ENCODE assay signal across 12 cellular contexts in genomic region chr2:146820672-146821071, GRCh38.
DNase-seq lines count a peak whose midpoint lies in the region; ATAC-seq and TF ChIP-seq lines count a peak whose summit lies in the region.
"Had no signal": no experiment of that assay in that cellular context is flagged by ENCODE, and none has a peak within 500 bp of the region (broad histone marks: within the 10 kb centered on the region; RNA-seq: fewer than 3 reads in every experiment).

No MANE protein-coding gene starts in this region.

- H4K20me1 ChIP-seq in HCT116 (ENCODE audit: insufficient read depth) (no peaks in the 10 kb centered on the region), SK-N-SH (ENCODE audit: insufficient read depth) (no peaks in the 10 kb centered on the region)

- TF ChIP-seq RAD21 in HCT116 (IDR thresholded peaks at IDR 0.05; ENCODE audit: low read depth), result no peak
- no peak for TF ChIP-seq RAD21 in SK-N-SH (IDR thresholded peaks at IDR 0.05; ENCODE audit: low read length)

- WGBS in SK-N-SH (ENCODE audit: low lambda C conversion rate), result 6% methylated on average over 3 of the region's 3 CpGs

- no peak overlapping the region for H3K9ac ChIP-seq in HCT116 (ENCODE audit: low read length)
- H3K9ac ChIP-seq in SK-N-SH, result no peak overlapping the region

- H3K4me2 ChIP-seq in HCT116 (ENCODE audit: low read length) (peak overlapping the region; percentile 57), SK-N-SH (no peak overlapping the region; the same call in 1 of the 2 replicates)

- no peaks in the 10 kb centered on the region for H3K27me3 ChIP-seq in HCT116 (ENCODE audit: insufficient read depth, low read length)
- H3K27me3 ChIP-seq in SK-N-SH (ENCODE audit: insufficient read depth), result no peaks in the 10 kb centered on the region

- no TSS peak for BruUV-seq in HCT116 (replicated peaks; lab: Mats Ljungman, UMichigan)

- H3K27ac ChIP-seq in HCT116 (ENCODE audit: low read depth, low read length) (no peak overlapping the region), SK-N-SH (ENCODE audit: low read depth in 2 of 2, low read length in 1 of 2) (no peak overlapping the region)

- H3K36me3 ChIP-seq in HCT116 (ENCODE audit: control insufficient read depth in 1 of 2, insufficient read depth in 2 of 2, low read length in 2 of 2) (no peaks in the 10 kb centered on the region), SK-N-SH (replicated peaks in 1 of 2; ENCODE audit: control insufficient read depth in 1 of 2, insufficient read depth in 2 of 2, low read length in 1 of 2) (no peaks in the 10 kb centered on the region)

- DNase-seq in HCT116 (ENCODE audit: low read depth, low spot score) (no peak), SK-N-SH (no peak), fibroblast of peridontal ligament (ENCODE audit: extremely low read depth) (peak; percentile 36), stromal cell of bone marrow (ENCODE audit: low read depth) (peak; percentile 48), erythroblast (lab: John Stamatoyannopoulos, UW) (no peak)
- DNase-seq: activated CD4-positive, alpha-beta memory T cell treated with anti-CD3 and anti-CD28 coated beads, Interleukin-2, amount 10 ng/mL, durations not matched to agents 7 days and 5 days; activated effector memory CD4-positive, alpha-beta T cell treated with anti-CD3 and anti-CD28 coated beads, Interleukin-2, amount 50 U/mL, for 16 hours; central memory CD4-positive, alpha-beta T cell; NCI-H1048; NCI-H2227 treated with DMSO at 0.1 percent for 48 hours had no signal

- no peak for TF ChIP-seq EP300 in SK-N-SH (IDR thresholded peaks at IDR 0.05; ENCODE audit: borderline replicate concordance in 1 of 2, low read depth in 1 of 2, low read length in 1 of 2)

- POLR2A ChIA-PET in HCT116 (lab: Charles Lee) (no interaction called here), SK-N-SH (lab: Yijun Ruan, JAX) (no interaction called here)

- intact Hi-C loops in HCT116 (cut with micrococcal nuclease), result no loop called here

- CTCF ChIA-PET in HCT116 (lab: Charles Lee) (no interaction called here), SK-N-SH (lab: Yijun Ruan, JAX) (no interaction called here)

- no peak for TF ChIP-seq CTCF in HCT116 (IDR thresholded peaks at IDR 0.05 in 2 of 3, conservative IDR thresholded peaks at IDR 0.05 in 1 of 3; ENCODE audit: borderline replicate concordance in 1 of 3, insufficient read depth in 1 of 3, low read depth in 2 of 3, low read length in 2 of 3)
- no peak for TF ChIP-seq CTCF in SK-N-SH (IDR thresholded peaks at IDR 0.05)

- H3K9me3 ChIP-seq in HCT116 (ENCODE audit: control insufficient read depth in 1 of 2, insufficient read depth in 1 of 2, low read depth in 1 of 2, low read length in 2 of 2) (no peaks in the 10 kb centered on the region), SK-N-SH (no peaks in the 10 kb centered on the region)

- ATAC-seq in HCT116, result no peak
- ATAC-seq in GM19397 (IDR thresholded peaks at IDR 0.05; ENCODE audit: unreplicated experiment), result no peak
- ATAC-seq in GM18520 (IDR thresholded peaks at IDR 0.05; ENCODE audit: unreplicated experiment), result no peak

- H3F3A ChIP-seq in SK-N-SH (replicated peaks; ENCODE audit: insufficient read depth), result no peaks in the 10 kb centered on the region

- H3K79me2 ChIP-seq in HCT116 (ENCODE audit: insufficient read depth, low read length) (no peaks in the 10 kb centered on the region), SK-N-SH (ENCODE audit: insufficient read depth) (no peaks in the 10 kb centered on the region)

- RAD21 ChIA-PET in HCT116 (lab: Charles Lee; ENCODE audit: low non-redundant PET in 1 of 2, low total read pairs in 2 of 2, uncharacterized antibody in 2 of 2, unreplicated experiment in 2 of 2), result no interaction called here

- H3K4me1 ChIP-seq in HCT116 (ENCODE audit: control insufficient read depth in 1 of 2, insufficient read depth in 2 of 2, low read length in 2 of 2), result peaks cover 3 to 18% of the 10 kb centered on the region in 2 experiments; a peak in 3 of 4 replicates
- H3K4me1 ChIP-seq in SK-N-SH (ENCODE audit: control insufficient read depth in 1 of 2, insufficient read depth in 2 of 2, low read depth in 1 of 2, low read length in 1 of 2), result no peaks in the 10 kb centered on the region; a peak in 1 of 4 replicates

- H3K9me2 ChIP-seq in HCT116 (ENCODE audit: insufficient read depth) (no peaks in the 10 kb centered on the region), SK-N-SH (no peaks in the 10 kb centered on the region)

- peak overlapping the region in 1 of 2 experiments; percentile 22; a peak in 2 of 4 replicates for H3K4me3 ChIP-seq in HCT116 (replicated peaks in 1 of 2; ENCODE audit: low read depth in 1 of 2, low read length in 2 of 2)
- H3K4me3 ChIP-seq in SK-N-SH (ENCODE audit: low read depth in 2 of 2, low read length in 1 of 2), result no peak overlapping the region

- H2AFZ ChIP-seq in HCT116 (ENCODE audit: low read depth, low read length, poor library complexity, severe bottlenecking) (peak overlapping the region; percentile 78), SK-N-SH (ENCODE audit: low read depth) (no peak overlapping the region)

- TF ChIP-seq POLR2A in HCT116 (IDR thresholded peaks at IDR 0.05; ENCODE audit: borderline replicate concordance, extremely low read depth, insufficient read depth, insufficient read length) (no peak), erythroblast (IDR thresholded peaks at IDR 0.05; ENCODE audit: low read length) (no peak)

TF ChIP-seq in HCT116, 20 proteins besides CTCF, POLR2A, EP300 and RAD21:
- no peak for TF ChIP-seq SIN3A (IDR thresholded peaks at IDR 0.05; ENCODE audit: low read depth)
- TF ChIP-seq FOSL1 (IDR thresholded peaks at IDR 0.05; ENCODE audit: low read depth), result peak; percentile 63
- TF ChIP-seq JUND (IDR thresholded peaks at IDR 0.05), result peak; percentile 40; the same call in 1 of the 2 replicates

TF ChIP-seq in SK-N-SH, 30 proteins besides CTCF, POLR2A, EP300 and RAD21:
- 0 out of 2 replicates have a peak, but pooled peaks have one; percentile 20 for TF ChIP-seq JUND (IDR thresholded peaks at IDR 0.05)
- TF ChIP-seq, protein P1, sequence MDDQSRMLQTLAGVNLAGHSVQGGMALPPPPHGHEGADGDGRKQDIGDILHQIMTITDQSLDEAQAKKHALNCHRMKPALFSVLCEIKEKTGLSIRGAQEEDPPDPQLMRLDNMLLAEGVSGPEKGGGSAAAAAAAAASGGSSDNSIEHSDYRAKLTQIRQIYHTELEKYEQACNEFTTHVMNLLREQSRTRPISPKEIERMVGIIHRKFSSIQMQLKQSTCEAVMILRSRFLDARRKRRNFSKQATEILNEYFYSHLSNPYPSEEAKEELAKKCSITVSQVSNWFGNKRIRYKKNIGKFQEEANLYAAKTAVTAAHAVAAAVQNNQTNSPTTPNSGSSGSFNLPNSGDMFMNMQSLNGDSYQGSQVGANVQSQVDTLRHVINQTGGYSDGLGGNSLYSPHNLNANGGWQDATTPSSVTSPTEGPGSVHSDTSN (IDR thresholded peaks at IDR 0.05), result peak; percentile 28; the same call in 1 of the 2 replicates
- TF ChIP-seq FOSL2 (IDR thresholded peaks at IDR 0.05; ENCODE audit: borderline replicate concordance, low read depth), result peak; percentile 45; the same call in 1 of the 2 replicates
- TF ChIP-seq, protein P2, sequence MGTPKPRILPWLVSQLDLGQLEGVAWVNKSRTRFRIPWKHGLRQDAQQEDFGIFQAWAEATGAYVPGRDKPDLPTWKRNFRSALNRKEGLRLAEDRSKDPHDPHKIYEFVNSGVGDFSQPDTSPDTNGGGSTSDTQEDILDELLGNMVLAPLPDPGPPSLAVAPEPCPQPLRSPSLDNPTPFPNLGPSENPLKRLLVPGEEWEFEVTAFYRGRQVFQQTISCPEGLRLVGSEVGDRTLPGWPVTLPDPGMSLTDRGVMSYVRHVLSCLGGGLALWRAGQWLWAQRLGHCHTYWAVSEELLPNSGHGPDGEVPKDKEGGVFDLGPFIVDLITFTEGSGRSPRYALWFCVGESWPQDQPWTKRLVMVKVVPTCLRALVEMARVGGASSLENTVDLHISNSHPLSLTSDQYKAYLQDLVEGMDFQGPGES (IDR thresholded peaks at IDR 0.05; ENCODE audit: low read depth, low read length), result no peak

Comparison
In these comparisons a context has a peak if more than half of its experiments do, and no peak if none do; other contexts are left out.
1. DNase-seq: peak in fibroblast of peridontal ligament (single experiment) and stromal cell of bone marrow (single experiment); none in HCT116 (single experiment), SK-N-SH (single experiment) and erythroblast (0 of 2).
2. Of the 11 proteins assayed by ChIP-seq in both SK-N-SH and HCT116: peak only in SK-N-SH: none; only in HCT116: none; in both: JUND; in neither: 10.